ENCODE assay signal across 29 cellular contexts in the genomic region with DNA sequence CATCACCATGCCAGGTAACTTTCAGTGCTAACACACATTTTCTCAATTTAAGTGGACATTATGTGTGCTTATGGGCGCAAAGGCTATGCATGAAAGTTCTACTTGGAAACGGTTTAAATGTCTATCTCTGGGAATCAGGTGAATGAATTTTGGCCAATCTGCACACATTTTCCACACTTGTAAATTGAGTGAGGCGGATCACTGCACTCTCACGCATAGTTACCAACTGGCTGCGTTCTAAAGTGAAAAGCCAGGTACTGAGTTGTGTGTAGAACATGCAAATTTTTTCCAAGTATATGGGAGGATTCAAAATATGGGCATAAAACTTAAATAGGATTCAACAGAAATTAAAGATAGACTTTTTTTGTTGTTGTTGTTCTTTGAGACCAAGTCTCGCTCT.
"Had no signal": no experiment of that assay in that cellular context is flagged by ENCODE, and none has a peak within 500 bp of the region (broad histone marks: within the 10 kb centered on the region; RNA-seq: fewer than 3 reads in every experiment).

No MANE protein-coding gene starts in this region.

- H3K4me1 Mint-ChIP-seq: endodermal cell had no signal

- H3K4me1 ChIP-seq: colonic mucosa, foreskin keratinocyte had no signal

- H3K4me3 ChIP-seq: colonic mucosa, coronary artery, dorsolateral prefrontal cortex, esophagus muscularis mucosa, esophagus squamous epithelium, gastrocnemius medialis, gastroesophageal sphincter, heart left ventricle, heart right ventricle had no signal

- H3K9me3 ChIP-seq: colonic mucosa, esophagus muscularis mucosa, esophagus squamous epithelium, gastrocnemius medialis, gastroesophageal sphincter had no signal

- H3K27me3 ChIP-seq: colonic mucosa, dorsolateral prefrontal cortex, esophagus muscularis mucosa, esophagus squamous epithelium, foreskin keratinocyte, gastrocnemius medialis, gastroesophageal sphincter, heart left ventricle, heart right ventricle had no signal

- DNase-seq: colonic mucosa; cortex of kidney; dermis blood vessel endothelial cell; dorsolateral prefrontal cortex; effector CD4-positive, alpha-beta T cell; effector CD8-positive, alpha-beta T cell; effector memory CD4-positive, alpha-beta T cell; effector memory CD8-positive, alpha-beta T cell; endodermal cell; erythroblast; esophagus squamous epithelium; foreskin fibroblast; foreskin keratinocyte; foreskin melanocyte; gastrocnemius medialis; glutamatergic neuron; head of caudate nucleus; heart left ventricle; heart right ventricle had no signal

- H3K36me3 ChIP-seq: colonic mucosa, esophagus muscularis mucosa, esophagus squamous epithelium, gastroesophageal sphincter, heart left ventricle, heart right ventricle had no signal

- H3K4me3 Mint-ChIP-seq: dendritic cell treated with granulocyte-macrophage colony-stimulating factor and Interleukin-4, amounts not matched to agents 40 ng/mL and 50 ng/mL, for 4 days; effector memory CD8-positive, alpha-beta T cell; endodermal cell had no signal

- H3K27ac ChIP-seq: colonic mucosa, coronary artery, dorsolateral prefrontal cortex, epithelial cell of prostate, esophagus muscularis mucosa, esophagus squamous epithelium, foreskin keratinocyte, gastroesophageal sphincter, heart left ventricle, heart right ventricle had no signal

- H3K27me3 Mint-ChIP-seq: dendritic cell treated with granulocyte-macrophage colony-stimulating factor and Interleukin-4, amounts not matched to agents 40 ng/mL and 50 ng/mL, for 4 days; effector memory CD8-positive, alpha-beta T cell had no signal

- H3K9me3 Mint-ChIP-seq: dendritic cell treated with granulocyte-macrophage colony-stimulating factor and Interleukin-4, amounts not matched to agents 40 ng/mL and 50 ng/mL, for 4 days; effector memory CD8-positive, alpha-beta T cell; endodermal cell had no signal

- FAIRE-seq: colon, endometrium, endothelial cell of umbilical vein, frontal cortex had no signal

- ATAC-seq: effector memory CD8-positive, alpha-beta T cell; esophagus mucosa; foreskin keratinocyte; gastrocnemius medialis; gastroesophageal sphincter; heart left ventricle; heart right ventricle had no signal

- H3K27ac Mint-ChIP-seq: dendritic cell treated with granulocyte-macrophage colony-stimulating factor and Interleukin-4, amounts not matched to agents 40 ng/mL and 50 ng/mL, for 4 days; effector memory CD8-positive, alpha-beta T cell; endodermal cell had no signal
